Comparison of ENCODE assay signal across 9 cellular contexts in the genomic region with DNA sequence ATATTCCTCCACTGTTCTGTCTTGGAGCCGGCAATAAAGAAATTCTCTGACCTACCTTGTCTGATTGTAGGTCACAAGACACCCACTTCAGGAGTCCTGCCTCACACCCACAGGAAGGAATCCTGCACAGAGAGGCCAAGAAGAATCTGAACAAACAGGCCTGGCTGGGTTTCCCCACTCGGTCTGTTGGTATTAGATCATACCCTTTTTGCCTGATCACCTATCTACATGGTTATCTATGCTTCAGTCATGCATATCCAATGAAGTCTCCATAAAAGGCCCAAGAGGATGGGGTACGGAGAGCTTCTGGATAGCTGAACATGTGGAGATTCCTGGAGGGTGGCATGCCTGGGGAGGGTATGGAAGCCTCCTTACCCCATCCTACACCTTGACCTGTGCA. TPM values are rescaled to one million over a fixed set of nuclear protein-coding genes. Genes with fewer than 3 reads are reported as not detected.
DNase-seq lines count a peak whose midpoint lies in the region; ATAC-seq and TF ChIP-seq lines count a peak whose summit lies in the region.
"Had no signal": no experiment of that assay in that cellular context is flagged by ENCODE, and none has a peak within 500 bp of the region (broad histone marks: within the 10 kb centered on the region; RNA-seq: fewer than 3 reads in every experiment).

No MANE protein-coding gene starts in this region.

- peak overlapping the region in 1 of 10 donors; percentile 47 for H3K4me3 Mint-ChIP-seq in naive thymus-derived CD8-positive, alpha-beta T cell

- peak overlapping the region in 7 of 10 donors; percentile 20 to 75 (median 47) for H3K27ac Mint-ChIP-seq in naive thymus-derived CD8-positive, alpha-beta T cell

- peaks cover 0 to 22% (median 0%) of the 10 kb centered on the region in 3 donors for H3K36me3 Mint-ChIP-seq in naive thymus-derived CD8-positive, alpha-beta T cell

- no peak for TF ChIP-seq CTCF in GM12865 (IDR thresholded peaks at IDR 0.05; ENCODE audit: insufficient read depth, low read depth, low read length, missing control alignments)

- POLR2A ChIA-PET in naive thymus-derived CD8-positive, alpha-beta T cell (lab: Charles Lee): interaction anchor here (0.8 kb wide), 1 partner anchor 9 kb away, joined by 3 read pairs; no protein-coding TSS in a partner anchor

- peak; percentile 90 for TF ChIP-seq EP300 in Ishikawa (IDR thresholded peaks at IDR 0.05; ENCODE audit: borderline replicate concordance)

- H3K4me1 Mint-ChIP-seq in naive thymus-derived CD8-positive, alpha-beta T cell: peaks cover 28 to 93% (median 69%) of the 10 kb centered on the region in 4 donors

- H3K9me3 Mint-ChIP-seq in naive thymus-derived CD8-positive, alpha-beta T cell: no peaks in the 10 kb centered on the region

- H3K4me3 ChIP-seq in GM12865 (ENCODE audit: low read depth, low read length): peak overlapping the region; percentile 24

- H3K27me3 Mint-ChIP-seq in naive thymus-derived CD8-positive, alpha-beta T cell: no peaks in the 10 kb centered on the region

- DNase-seq in GM12865 (ENCODE audit: low read depth) (peak; percentile 60), iPS-NIHi11 (ENCODE audit: low spot score) (no peak)
- DNase-seq in central memory CD4-positive, alpha-beta T cell: peak; percentile 41
- DNase-seq in naive thymus-derived CD8-positive, alpha-beta T cell: no peak
- no peak for DNase-seq in activated CD4-positive, CD25-positive, alpha-beta regulatory T cell treated with anti-CD3 and anti-CD28 coated beads, Interleukin-2, amount 50 U/mL, for 72 hours
- DNase-seq: hippocampal formation had no signal

- peak; percentile 24; the same call in 1 of the 2 replicates for TF ChIP-seq RAD21 in Ishikawa (IDR thresholded peaks at IDR 0.05; ENCODE audit: low read depth)

- no peak for ATAC-seq in naive thymus-derived CD8-positive, alpha-beta T cell
- ATAC-seq in HG02870 (IDR thresholded peaks at IDR 0.05; ENCODE audit: unreplicated experiment) (no peak), GM21528 (IDR thresholded peaks at IDR 0.05; ENCODE audit: low FRiP score, unreplicated experiment) (no peak)

TF ChIP-seq in Ishikawa, 13 proteins besides CTCF, POLR2A, EP300 and RAD21:
- TF ChIP-seq, protein P1, sequence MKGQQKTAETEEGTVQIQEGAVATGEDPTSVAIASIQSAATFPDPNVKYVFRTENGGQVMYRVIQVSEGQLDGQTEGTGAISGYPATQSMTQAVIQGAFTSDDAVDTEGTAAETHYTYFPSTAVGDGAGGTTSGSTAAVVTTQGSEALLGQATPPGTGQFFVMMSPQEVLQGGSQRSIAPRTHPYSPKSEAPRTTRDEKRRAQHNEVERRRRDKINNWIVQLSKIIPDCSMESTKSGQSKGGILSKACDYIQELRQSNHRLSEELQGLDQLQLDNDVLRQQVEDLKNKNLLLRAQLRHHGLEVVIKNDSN (IDR thresholded peaks at IDR 0.05): peak; percentile 60
- TF ChIP-seq, protein P2, sequence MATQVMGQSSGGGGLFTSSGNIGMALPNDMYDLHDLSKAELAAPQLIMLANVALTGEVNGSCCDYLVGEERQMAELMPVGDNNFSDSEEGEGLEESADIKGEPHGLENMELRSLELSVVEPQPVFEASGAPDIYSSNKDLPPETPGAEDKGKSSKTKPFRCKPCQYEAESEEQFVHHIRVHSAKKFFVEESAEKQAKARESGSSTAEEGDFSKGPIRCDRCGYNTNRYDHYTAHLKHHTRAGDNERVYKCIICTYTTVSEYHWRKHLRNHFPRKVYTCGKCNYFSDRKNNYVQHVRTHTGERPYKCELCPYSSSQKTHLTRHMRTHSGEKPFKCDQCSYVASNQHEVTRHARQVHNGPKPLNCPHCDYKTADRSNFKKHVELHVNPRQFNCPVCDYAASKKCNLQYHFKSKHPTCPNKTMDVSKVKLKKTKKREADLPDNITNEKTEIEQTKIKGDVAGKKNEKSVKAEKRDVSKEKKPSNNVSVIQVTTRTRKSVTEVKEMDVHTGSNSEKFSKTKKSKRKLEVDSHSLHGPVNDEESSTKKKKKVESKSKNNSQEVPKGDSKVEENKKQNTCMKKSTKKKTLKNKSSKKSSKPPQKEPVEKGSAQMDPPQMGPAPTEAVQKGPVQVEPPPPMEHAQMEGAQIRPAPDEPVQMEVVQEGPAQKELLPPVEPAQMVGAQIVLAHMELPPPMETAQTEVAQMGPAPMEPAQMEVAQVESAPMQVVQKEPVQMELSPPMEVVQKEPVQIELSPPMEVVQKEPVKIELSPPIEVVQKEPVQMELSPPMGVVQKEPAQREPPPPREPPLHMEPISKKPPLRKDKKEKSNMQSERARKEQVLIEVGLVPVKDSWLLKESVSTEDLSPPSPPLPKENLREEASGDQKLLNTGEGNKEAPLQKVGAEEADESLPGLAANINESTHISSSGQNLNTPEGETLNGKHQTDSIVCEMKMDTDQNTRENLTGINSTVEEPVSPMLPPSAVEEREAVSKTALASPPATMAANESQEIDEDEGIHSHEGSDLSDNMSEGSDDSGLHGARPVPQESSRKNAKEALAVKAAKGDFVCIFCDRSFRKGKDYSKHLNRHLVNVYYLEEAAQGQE (IDR thresholded peaks at IDR 0.05; ENCODE audit: low read depth): no peak
- TF ChIP-seq TEAD4 (IDR thresholded peaks at IDR 0.05): peak; percentile 93
- peak; percentile 77 for TF ChIP-seq FOXM1 (IDR thresholded peaks at IDR 0.05; ENCODE audit: borderline replicate concordance, low read depth)
- TF ChIP-seq YY1 (IDR thresholded peaks at IDR 0.05; ENCODE audit: low read depth): no peak
- peak; percentile 93 for TF ChIP-seq TCF12 (IDR thresholded peaks at IDR 0.05; ENCODE audit: low read depth)
- no peak; the same call in 1 of the 2 replicates for TF ChIP-seq TAF1 (IDR thresholded peaks at IDR 0.05; ENCODE audit: low read depth)
- peak; percentile 56; the same call in 1 of the 2 replicates for TF ChIP-seq CEBPB (IDR thresholded peaks at IDR 0.05)
- TF ChIP-seq, protein P3, sequence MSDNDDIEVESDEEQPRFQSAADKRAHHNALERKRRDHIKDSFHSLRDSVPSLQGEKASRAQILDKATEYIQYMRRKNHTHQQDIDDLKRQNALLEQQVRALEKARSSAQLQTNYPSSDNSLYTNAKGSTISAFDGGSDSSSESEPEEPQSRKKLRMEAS (IDR thresholded peaks at IDR 0.05): 0 out of 2 replicates have a peak, but pooled peaks have one; percentile 36
- TF ChIP-seq EGR1 (IDR thresholded peaks at IDR 0.05): no peak
- TF ChIP-seq CREB1 (IDR thresholded peaks at IDR 0.05; ENCODE audit: low read depth): peak; percentile 33; the same call in 1 of the 2 replicates
- TF ChIP-seq NFIC (IDR thresholded peaks at IDR 0.05): peak; percentile 70
- TF ChIP-seq ZBTB7A (IDR thresholded peaks at IDR 0.05; ENCODE audit: low read depth): no peak

RNA-seq across cellular contexts. Expression of a gene that starts 12.3 kb away (rescaled TPM):
- total RNA-seq in naive thymus-derived CD8-positive, alpha-beta T cell: 10 to 100 TPM; 66.0 to 67.5 TPM
- polyA plus RNA-seq in naive thymus-derived CD8-positive, alpha-beta T cell: 10 to 100 TPM; 23.9 to 30.6 (median 25.6) TPM

RNA-seq across cellular contexts. Expression of a gene that starts 36.7 kb away (rescaled TPM):
- 100 to 1,000 TPM; 109 to 110 TPM for total RNA-seq in naive thymus-derived CD8-positive, alpha-beta T cell
- 10 to 100 TPM; 61.4 to 80.4 (median 71.8) TPM for polyA plus RNA-seq in naive thymus-derived CD8-positive, alpha-beta T cell

RNA-seq across cellular contexts. Expression of a gene that starts 45.0 kb away (rescaled TPM):
- total RNA-seq in naive thymus-derived CD8-positive, alpha-beta T cell: 100 to 1,000 TPM; 123 to 129 TPM
- polyA plus RNA-seq in naive thymus-derived CD8-positive, alpha-beta T cell: 10 to 100 TPM; 25.3 to 48.2 (median 41.1) TPM

Comparison
In these comparisons a context has a peak if more than half of its experiments do, and no peak if none do; other contexts are left out.
1. DNase-seq: peak in GM12865 (single experiment) and central memory CD4-positive, alpha-beta T cell (single experiment); none in naive thymus-derived CD8-positive, alpha-beta T cell (0 of 10), iPS-NIHi11 (single experiment) and activated CD4-positive, CD25-positive, alpha-beta regulatory T cell treated with anti-CD3 and anti-CD28 coated beads, Interleukin-2, amount 50 U/mL, for 72 hours (single experiment).